ENCODE assay signal across 8 cellular contexts in the genomic region with DNA sequence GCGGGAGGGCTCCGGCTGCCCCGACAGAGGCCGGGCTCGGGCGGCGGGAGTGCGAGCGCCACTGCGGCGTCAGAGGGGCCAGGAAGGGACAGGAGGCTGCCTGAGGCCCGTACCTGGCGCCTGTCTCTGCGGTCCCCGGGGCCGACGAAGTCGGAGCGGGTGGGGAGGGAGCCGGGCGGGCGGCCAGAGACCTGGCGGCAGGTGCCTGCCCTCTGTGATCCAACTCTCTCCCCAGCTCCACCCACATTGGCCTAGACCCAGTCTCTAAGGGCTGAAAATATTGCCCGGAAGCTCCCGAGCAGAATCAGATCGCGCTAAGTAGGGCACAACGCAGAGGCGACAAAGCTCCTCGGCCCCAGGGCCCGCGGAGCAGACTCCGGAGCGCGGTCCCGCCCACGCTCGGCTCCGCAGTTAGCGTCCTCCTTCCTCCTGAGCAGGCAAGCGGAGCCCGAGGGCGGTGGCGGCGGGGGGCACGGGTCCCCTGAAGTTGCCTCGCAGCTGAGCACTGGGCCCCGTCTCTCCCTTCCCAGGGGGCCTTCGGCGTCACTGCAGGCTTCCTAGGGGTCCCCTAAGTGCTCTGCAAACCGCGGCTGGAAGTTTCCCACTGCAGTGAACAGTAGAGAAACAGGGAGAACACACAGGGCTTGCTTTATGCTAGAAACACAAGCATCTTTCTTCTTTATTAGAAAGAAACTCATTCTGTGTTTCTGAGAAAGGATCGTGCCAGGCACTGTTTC. TPM values are rescaled to one million over a fixed set of nuclear protein-coding genes. Genes with fewer than 3 reads are reported as not detected.
DNase-seq lines count a peak whose midpoint lies in the region; ATAC-seq, FAIRE-seq and TF ChIP-seq lines count a peak whose summit lies in the region.

MAN2A2 (plus strand) TSS at position 307 of the 737 bp plus-strand sequence. CDS start 906 bp downstream, outside the sequence.

- H3K27ac ChIP-seq in KMS-11 (peak within 1 kb of the TSS; percentile 70), right atrium auricular region (peak within 1 kb of the TSS; percentile 92 to 96)

- peak within 1 kb of the TSS; percentile 64 for H3K9ac ChIP-seq in KMS-11

- no peaks in the 10 kb centered on the region for H3K36me3 ChIP-seq in KMS-11 (ENCODE audit: insufficient read depth)
- H3K36me3 ChIP-seq in right atrium auricular region = peaks cover 33% of the 10 kb centered on the region

- H3K27me3 ChIP-seq in KMS-11 (ENCODE audit: insufficient read depth, low read depth) = no peaks in the 10 kb centered on the region
- H3K27me3 ChIP-seq in right atrium auricular region = no peaks in the 10 kb centered on the region

- peak; percentile 45 for ATAC-seq in GM21737 (IDR thresholded peaks at IDR 0.05; ENCODE audit: unreplicated experiment)

- H3K9me3 ChIP-seq in right atrium auricular region = no peaks in the 10 kb centered on the region

- no peaks in the 10 kb centered on the region for H3K9me3 Mint-ChIP-seq in T-helper 1 cell treated with Interleukin-12 subunit alpha and Interleukin-12 subunit beta and Interleukin-4 antibody, amounts not matched to agents 30 μg/mL and 1 μg/mL, for 36 hours

- H3K36me3 Mint-ChIP-seq in T-helper 1 cell treated with Interleukin-12 subunit alpha and Interleukin-12 subunit beta and Interleukin-4 antibody, amounts not matched to agents 30 μg/mL and 1 μg/mL, for 36 hours (ENCODE audit: low read depth) = peaks cover 32% of the 10 kb centered on the region

- H3K4me1 Mint-ChIP-seq in T-helper 1 cell treated with Interleukin-12 subunit alpha and Interleukin-12 subunit beta and Interleukin-4 antibody, amounts not matched to agents 30 μg/mL and 1 μg/mL, for 36 hours (ENCODE audit: low read depth) = peaks cover 39% of the 10 kb centered on the region

- peak within 1 kb of the TSS; percentile 87 for H3K27ac Mint-ChIP-seq in T-helper 1 cell treated with Interleukin-12 subunit alpha and Interleukin-12 subunit beta and Interleukin-4 antibody, amounts not matched to agents 30 μg/mL and 1 μg/mL, for 36 hours

- no peak within 1 kb of the TSS for H3K4me3 ChIP-seq in KMS-11 (IDR thresholded peaks at IDR 0.05; ENCODE audit: insufficient read depth, low read depth, low read length)
- peak within 1 kb of the TSS; percentile 82 to 87 for H3K4me3 ChIP-seq in right atrium auricular region

- peak within 1 kb of the TSS; percentile 80 for H2AFZ ChIP-seq in KMS-11 (ENCODE audit: low read depth)

- H3K27me3 Mint-ChIP-seq in T-helper 1 cell treated with Interleukin-12 subunit alpha and Interleukin-12 subunit beta and Interleukin-4 antibody, amounts not matched to agents 30 μg/mL and 1 μg/mL, for 36 hours (ENCODE audit: low read depth) = no peaks in the 10 kb centered on the region

- peak; percentile 62 for DNase-seq in ELR (ENCODE audit: low read depth)
- peak in 49 of 56 donors; percentile 19 to 85 (median 60) for DNase-seq in amygdala (lab: John Stamatoyannopoulos, UW)
- no peak for DNase-seq in right atrium auricular region (ENCODE audit: low spot score)
- no peak for DNase-seq in pulmonary artery endothelial cell (ENCODE audit: low read depth, low spot score)
- DNase-seq in urothelium cell line (ENCODE audit: low spot score) = peak; percentile 69

- H3K4me3 Mint-ChIP-seq in T-helper 1 cell treated with Interleukin-12 subunit alpha and Interleukin-12 subunit beta and Interleukin-4 antibody, amounts not matched to agents 30 μg/mL and 1 μg/mL, for 36 hours = peak within 1 kb of the TSS; percentile 89

- TF ChIP-seq CTCF in KMS-11 (conservative IDR thresholded peaks at IDR 0.05; ENCODE audit: low read depth, low read length) = no peak
- peak in 1 of 2 donors; percentile 13 for TF ChIP-seq CTCF in right atrium auricular region (IDR thresholded peaks at IDR 0.05)

- no peak for FAIRE-seq in urothelium cell line (lab: Jason Lieb, UNC)

- peak within 1 kb of the TSS; percentile 91 for H3K4me2 ChIP-seq in KMS-11

- H4K20me1 ChIP-seq in KMS-11 (ENCODE audit: insufficient read depth) = no peaks in the 10 kb centered on the region

- peaks cover 7% of the 10 kb centered on the region; the same call in 1 of the 2 replicates for H3K79me2 ChIP-seq in KMS-11 (ENCODE audit: insufficient read depth, low read depth)

- H3K4me1 ChIP-seq in KMS-11 (ENCODE audit: low read depth, poor library complexity, severe bottlenecking) (peaks cover 16% of the 10 kb centered on the region), right atrium auricular region (peaks cover 0 to 39% of the 10 kb centered on the region in 2 donors)

RNA-seq across cellular contexts. Expression of gene MAN2A2, which starts in this region (rescaled TPM):
- total RNA-seq in right atrium auricular region = 10 to 100 TPM; 41.7 to 42.3 TPM
- 19.8 and 31.8 TPM in 2 replicates for total RNA-seq in pulmonary artery endothelial cell

Comparison
In these comparisons a context has a peak if more than half of its experiments do, and no peak if none do; other contexts are left out.
1. DNase-seq: peak in ELR (single experiment), amygdala (49 of 56) and urothelium cell line (single experiment); none in right atrium auricular region (single experiment) and pulmonary artery endothelial cell (single experiment).